ENCODE assay signal across 17 cellular contexts in the genomic region with DNA sequence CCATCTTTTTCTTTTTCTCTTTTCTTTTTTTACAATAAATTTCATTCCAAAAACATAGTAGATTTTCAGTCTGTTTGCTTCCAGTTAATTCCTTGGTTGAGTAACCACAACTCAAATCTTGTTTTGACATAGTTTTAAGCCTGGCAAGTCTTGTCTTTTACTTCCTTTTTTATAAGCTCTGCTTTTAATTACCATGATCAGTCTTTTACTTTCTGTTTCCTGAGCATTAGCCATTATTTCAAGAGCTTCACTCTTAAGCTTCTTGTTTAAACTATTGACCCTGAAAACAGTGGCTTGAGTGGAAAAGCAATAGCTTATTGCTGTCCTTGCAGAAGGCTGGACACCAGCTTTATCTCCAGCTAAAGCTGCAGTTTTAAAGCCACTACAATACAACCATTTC.
DNase-seq lines count a peak whose midpoint lies in the region; ATAC-seq, FAIRE-seq and TF ChIP-seq lines count a peak whose summit lies in the region.
"Had no signal": no experiment of that assay in that cellular context is flagged by ENCODE, and none has a peak within 500 bp of the region (broad histone marks: within the 10 kb centered on the region; RNA-seq: fewer than 3 reads in every experiment).

No MANE protein-coding gene starts in this region.

- BruUV-seq in GM12878 (replicated peaks; lab: Mats Ljungman, UMichigan) = no TSS peak

- FAIRE-seq in GM12878 (lab: Jason Lieb, UNC) = no peak
- FAIRE-seq: bronchial epithelial cell, K562 had no signal

- H3K79me2 ChIP-seq in GM12878 (ENCODE audit: control insufficient read depth, insufficient read depth, low read length) = no peaks in the 10 kb centered on the region

- no peaks in the 10 kb centered on the region for H3K36me3 Mint-ChIP-seq in immature natural killer cell

- H3K27ac Mint-ChIP-seq in immature natural killer cell = no peak overlapping the region

- TF ChIP-seq EP300 in GM12878 (IDR thresholded peaks at IDR 0.05; ENCODE audit: borderline replicate concordance in 1 of 2, control insufficient read depth in 1 of 2, low read depth in 2 of 2, low read length in 2 of 2) = no peak

- H3K9me3 ChIP-seq in GM12878 (replicated peaks; ENCODE audit: control insufficient read depth, insufficient read depth, low read length) = no peaks in the 10 kb centered on the region
- H3K9me3 ChIP-seq: SJSA1, transverse colon had no signal

- CTCF ChIA-PET in GM12878 (lab: Yijun Ruan, JAX) = interaction anchor here (0.8 kb wide), 1 partner anchor 243 kb away, joined by 3 read pairs; no protein-coding TSS in a partner anchor

- RAD21 ChIA-PET in GM12878 (lab: Charles Lee; ENCODE audit: unreplicated experiment) = interaction anchor here (0.7 to 1.5 kb wide), 4 partner anchors 8 to 161 kb away, joined by 3 to 7 read pairs (median 5); no protein-coding TSS in a partner anchor

- H3K4me3 ChIP-seq in GM12878 = no peak overlapping the region
- H3K4me3 ChIP-seq: K562, SJSA1, transverse colon had no signal

- POLR2A ChIA-PET in GM12878 (lab: Charles Lee) = interaction anchor here (0.6 to 1.0 kb wide), 2 partner anchors 9 to 784 kb away, joined by 3 to 6 read pairs; no protein-coding TSS in a partner anchor

- H3K4me3 Mint-ChIP-seq in immature natural killer cell = no peak overlapping the region

- H3K9ac ChIP-seq in GM12878 (ENCODE audit: control insufficient read depth, insufficient read depth, low read length) = no peak overlapping the region

- H3K36me3 ChIP-seq in GM12878 (ENCODE audit: control insufficient read depth in 2 of 2, insufficient read depth in 2 of 2, low read length in 1 of 2) = no peaks in the 10 kb centered on the region
- H3K36me3 ChIP-seq: SJSA1, transverse colon had no signal

- in situ Hi-C loops in GM12878 (cut with MboI) = no loop called here

- H4K20me1 ChIP-seq in GM12878 (ENCODE audit: control insufficient read depth, insufficient read depth) = no peaks in the 10 kb centered on the region

- H3K27me3 Mint-ChIP-seq in immature natural killer cell (ENCODE audit: low read depth in 3 of 3) = no peaks in the 10 kb centered on the region

- TF ChIP-seq RAD21 in GM12878 (IDR thresholded peaks at IDR 0.05; ENCODE audit: insufficient read depth, low read depth, low read length) = no peak

- intact Hi-C loops in GM12878 (cut with micrococcal nuclease; ENCODE audit: unreplicated experiment) = no loop called here

- SMC1A ChIA-PET in GM12878 (lab: Charles Lee; ENCODE audit: uncharacterized antibody, unreplicated experiment) = interaction anchor here (0.8 to 2.5 kb wide), 5 partner anchors 9 to 127 kb away, joined by 3 to 5 read pairs (median 4); no protein-coding TSS in a partner anchor

- H3K27ac ChIP-seq in GM12878 (ENCODE audit: control insufficient read depth, insufficient read depth) = no peak overlapping the region
- H3K27ac ChIP-seq: SJSA1, transverse colon had no signal

- DNase-seq in GM12878 (ENCODE audit: low read depth, low spot score) = no peak
- DNase-seq in activated CD4-positive, CD25-positive, alpha-beta regulatory T cell (lab: John Stamatoyannopoulos, UW) = no peak
- no peak for DNase-seq in immature natural killer cell
- DNase-seq in LoVo (ENCODE audit: low spot score) = no peak
- no peak for DNase-seq in stimulated activated CD4-positive, alpha-beta T cell treated with anti-CD3 and anti-CD28 coated beads, Interleukin-12 subunit alpha, Interleukin-12 subunit beta, amount 100 ng/mL, for 4 hours
- DNase-seq: activated CD4-positive, alpha-beta T cell treated with anti-CD3 and anti-CD28 coated beads, Interleukin-2, amount 50 U/mL, for 1 hour; activated gamma-delta T cell; GF-D8; hypothalamus; NCI-H446 treated with DMSO at 0.1 percent for 48 hours; transverse colon had no signal

- peaks cover 2 to 41% (median 9%) of the 10 kb centered on the region in 6 donors for H3K9me3 Mint-ChIP-seq in immature natural killer cell

- H3K4me1 Mint-ChIP-seq in immature natural killer cell = no peaks in the 10 kb centered on the region

- no peaks in the 10 kb centered on the region for H3K4me1 ChIP-seq in GM12878 (ENCODE audit: control insufficient read depth, insufficient read depth, low read length)
- H3K4me1 ChIP-seq: SJSA1 had no signal

- H3K4me2 ChIP-seq in GM12878 (ENCODE audit: control insufficient read depth, insufficient read depth) = no peak overlapping the region

- peak; percentile 91 for ATAC-seq in GM18511 (IDR thresholded peaks at IDR 0.05; ENCODE audit: unreplicated experiment)
- peak; percentile 72 for ATAC-seq in GM21619 (IDR thresholded peaks at IDR 0.05; ENCODE audit: unreplicated experiment)
- ATAC-seq in HG03575 (IDR thresholded peaks at IDR 0.05; ENCODE audit: extremely low read depth, insufficient number of reproducible peaks, low FRiP score, unreplicated experiment) = peak; percentile 43
- ATAC-seq in GM12878 = peak; percentile 73
- ATAC-seq: K562 had no signal

- H3K27me3 ChIP-seq in GM12878 (replicated peaks in 1 of 2; ENCODE audit: control insufficient read depth in 2 of 2, insufficient read depth in 2 of 2, low read length in 1 of 2) = no peaks in the 10 kb centered on the region
- H3K27me3 ChIP-seq: SJSA1, transverse colon had no signal

- no peak overlapping the region for H2AFZ ChIP-seq in GM12878 (ENCODE audit: control insufficient read depth, low read depth, low read length)

- no peak for TF ChIP-seq CTCF in GM12878 (IDR thresholded peaks at IDR 0.05 in 2 of 3, conservative IDR thresholded peaks at IDR 0.05 in 1 of 3; ENCODE audit: control insufficient read depth in 2 of 3, extremely low read depth in 1 of 3, insufficient read depth in 1 of 3, low read depth in 3 of 3, low read length in 3 of 3)

- no peak for TF ChIP-seq POLR2A in GM12878 (IDR thresholded peaks at IDR 0.05; ENCODE audit: low read depth, low read length)

TF ChIP-seq in GM12878, 131 proteins besides CTCF, POLR2A, EP300 and RAD21:
- no peak for TF ChIP-seq KAT2A (conservative IDR thresholded peaks at IDR 0.05; ENCODE audit: control insufficient read depth, low read depth, low read length)
- TF ChIP-seq MEF2A (IDR thresholded peaks at IDR 0.05; ENCODE audit: insufficient read depth, low read depth, low read length) = no peak
- no peak for TF ChIP-seq ZNF384 (IDR thresholded peaks at IDR 0.05; ENCODE audit: borderline replicate concordance, low read depth, low read length)
- TF ChIP-seq POU2F2 (IDR thresholded peaks at IDR 0.05; ENCODE audit: borderline replicate concordance, low read depth, low read length) = no peak
- no peak for TF ChIP-seq ETV6 (conservative IDR thresholded peaks at IDR 0.05 in 1 of 2, IDR thresholded peaks at IDR 0.05 in 1 of 2; ENCODE audit: borderline replicate concordance in 1 of 2, low read depth in 1 of 2)
- no peak for TF ChIP-seq DPF2 (IDR thresholded peaks at IDR 0.05)
- no peak for TF ChIP-seq MEF2B (IDR thresholded peaks at IDR 0.05; ENCODE audit: partially characterized antibody, poor library complexity, severe bottlenecking)
- no peak for TF ChIP-seq EZH2 (IDR thresholded peaks at IDR 0.05; ENCODE audit: borderline replicate concordance, control insufficient read depth, low read depth, low read length)
- TF ChIP-seq, protein P1, sequence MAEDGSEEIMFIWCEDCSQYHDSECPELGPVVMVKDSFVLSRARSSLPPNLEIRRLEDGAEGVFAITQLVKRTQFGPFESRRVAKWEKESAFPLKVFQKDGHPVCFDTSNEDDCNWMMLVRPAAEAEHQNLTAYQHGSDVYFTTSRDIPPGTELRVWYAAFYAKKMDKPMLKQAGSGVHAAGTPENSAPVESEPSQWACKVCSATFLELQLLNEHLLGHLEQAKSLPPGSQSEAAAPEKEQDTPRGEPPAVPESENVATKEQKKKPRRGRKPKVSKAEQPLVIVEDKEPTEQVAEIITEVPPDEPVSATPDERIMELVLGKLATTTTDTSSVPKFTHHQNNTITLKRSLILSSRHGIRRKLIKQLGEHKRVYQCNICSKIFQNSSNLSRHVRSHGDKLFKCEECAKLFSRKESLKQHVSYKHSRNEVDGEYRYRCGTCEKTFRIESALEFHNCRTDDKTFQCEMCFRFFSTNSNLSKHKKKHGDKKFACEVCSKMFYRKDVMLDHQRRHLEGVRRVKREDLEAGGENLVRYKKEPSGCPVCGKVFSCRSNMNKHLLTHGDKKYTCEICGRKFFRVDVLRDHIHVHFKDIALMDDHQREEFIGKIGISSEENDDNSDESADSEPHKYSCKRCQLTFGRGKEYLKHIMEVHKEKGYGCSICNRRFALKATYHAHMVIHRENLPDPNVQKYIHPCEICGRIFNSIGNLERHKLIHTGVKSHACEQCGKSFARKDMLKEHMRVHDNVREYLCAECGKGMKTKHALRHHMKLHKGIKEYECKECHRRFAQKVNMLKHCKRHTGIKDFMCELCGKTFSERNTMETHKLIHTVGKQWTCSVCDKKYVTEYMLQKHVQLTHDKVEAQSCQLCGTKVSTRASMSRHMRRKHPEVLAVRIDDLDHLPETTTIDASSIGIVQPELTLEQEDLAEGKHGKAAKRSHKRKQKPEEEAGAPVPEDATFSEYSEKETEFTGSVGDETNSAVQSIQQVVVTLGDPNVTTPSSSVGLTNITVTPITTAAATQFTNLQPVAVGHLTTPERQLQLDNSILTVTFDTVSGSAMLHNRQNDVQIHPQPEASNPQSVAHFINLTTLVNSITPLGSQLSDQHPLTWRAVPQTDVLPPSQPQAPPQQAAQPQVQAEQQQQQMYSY (CRISPR knock-in tag; IDR thresholded peaks at IDR 0.05) = no peak
- TF ChIP-seq ZBED1 (IDR thresholded peaks at IDR 0.05; ENCODE audit: borderline replicate concordance) = no peak
- no peak for TF ChIP-seq BCL3 (IDR thresholded peaks at IDR 0.05; ENCODE audit: borderline replicate concordance, insufficient read depth, low read depth, low read length, poor library complexity, severe bottlenecking)
- TF ChIP-seq, protein P2, sequence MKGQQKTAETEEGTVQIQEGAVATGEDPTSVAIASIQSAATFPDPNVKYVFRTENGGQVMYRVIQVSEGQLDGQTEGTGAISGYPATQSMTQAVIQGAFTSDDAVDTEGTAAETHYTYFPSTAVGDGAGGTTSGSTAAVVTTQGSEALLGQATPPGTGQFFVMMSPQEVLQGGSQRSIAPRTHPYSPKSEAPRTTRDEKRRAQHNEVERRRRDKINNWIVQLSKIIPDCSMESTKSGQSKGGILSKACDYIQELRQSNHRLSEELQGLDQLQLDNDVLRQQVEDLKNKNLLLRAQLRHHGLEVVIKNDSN (IDR thresholded peaks at IDR 0.05; ENCODE audit: borderline replicate concordance, extremely low read length, insufficient read depth, low read depth, low read length) = no peak
- no peak for TF ChIP-seq EED (IDR thresholded peaks at IDR 0.05; ENCODE audit: low read depth)
TF ChIP-seq in GM12878: peak in this region for 0.
